In the genomic region with DNA sequence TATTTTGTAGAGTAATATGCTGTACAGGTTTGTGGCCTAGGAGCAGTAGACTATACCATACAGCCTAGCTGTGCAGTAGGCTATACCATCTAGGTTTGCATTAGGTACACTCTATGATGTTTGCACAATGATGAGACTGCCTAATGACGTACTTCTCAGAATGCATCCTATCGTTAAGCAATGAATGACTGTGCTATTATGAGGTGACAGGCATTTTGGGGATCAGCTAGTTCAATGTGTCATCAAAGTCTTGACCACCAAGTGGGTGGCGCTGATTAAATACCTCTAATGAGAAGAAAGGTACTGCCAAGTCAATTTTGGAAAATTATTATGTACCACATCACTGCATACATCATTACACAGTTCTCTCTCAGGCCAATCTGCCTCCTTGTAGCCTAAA, we compare ENCODE assay signal across 1 cellular context.
TF ChIP-seq lines count a peak whose summit lies in the region.

No MANE protein-coding gene starts in this region.

TF ChIP-seq in K562, 482 proteins besides CTCF, POLR2A, EP300 and RAD21 (continued from another document):
- TF ChIP-seq, protein P1, sequence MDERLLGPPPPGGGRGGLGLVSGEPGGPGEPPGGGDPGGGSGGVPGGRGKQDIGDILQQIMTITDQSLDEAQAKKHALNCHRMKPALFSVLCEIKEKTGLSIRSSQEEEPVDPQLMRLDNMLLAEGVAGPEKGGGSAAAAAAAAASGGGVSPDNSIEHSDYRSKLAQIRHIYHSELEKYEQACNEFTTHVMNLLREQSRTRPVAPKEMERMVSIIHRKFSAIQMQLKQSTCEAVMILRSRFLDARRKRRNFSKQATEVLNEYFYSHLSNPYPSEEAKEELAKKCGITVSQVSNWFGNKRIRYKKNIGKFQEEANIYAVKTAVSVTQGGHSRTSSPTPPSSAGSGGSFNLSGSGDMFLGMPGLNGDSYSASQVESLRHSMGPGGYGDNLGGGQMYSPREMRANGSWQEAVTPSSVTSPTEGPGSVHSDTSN (CRISPR knock-in tag; IDR thresholded peaks at IDR 0.05; ENCODE audit: low read depth): no peak
- TF ChIP-seq, protein P1 (tag; conservative IDR thresholded peaks at IDR 0.05; ENCODE audit: low read depth): no peak
- no peak for TF ChIP-seq MTA3 (IDR thresholded peaks at IDR 0.05; ENCODE audit: borderline replicate concordance)
- TF ChIP-seq, protein P2, sequence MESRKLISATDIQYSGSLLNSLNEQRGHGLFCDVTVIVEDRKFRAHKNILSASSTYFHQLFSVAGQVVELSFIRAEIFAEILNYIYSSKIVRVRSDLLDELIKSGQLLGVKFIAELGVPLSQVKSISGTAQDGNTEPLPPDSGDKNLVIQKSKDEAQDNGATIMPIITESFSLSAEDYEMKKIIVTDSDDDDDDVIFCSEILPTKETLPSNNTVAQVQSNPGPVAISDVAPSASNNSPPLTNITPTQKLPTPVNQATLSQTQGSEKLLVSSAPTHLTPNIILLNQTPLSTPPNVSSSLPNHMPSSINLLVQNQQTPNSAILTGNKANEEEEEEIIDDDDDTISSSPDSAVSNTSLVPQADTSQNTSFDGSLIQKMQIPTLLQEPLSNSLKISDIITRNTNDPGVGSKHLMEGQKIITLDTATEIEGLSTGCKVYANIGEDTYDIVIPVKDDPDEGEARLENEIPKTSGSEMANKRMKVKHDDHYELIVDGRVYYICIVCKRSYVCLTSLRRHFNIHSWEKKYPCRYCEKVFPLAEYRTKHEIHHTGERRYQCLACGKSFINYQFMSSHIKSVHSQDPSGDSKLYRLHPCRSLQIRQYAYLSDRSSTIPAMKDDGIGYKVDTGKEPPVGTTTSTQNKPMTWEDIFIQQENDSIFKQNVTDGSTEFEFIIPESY (CRISPR knock-in tag; IDR thresholded peaks at IDR 0.05): no peak
- no peak for TF ChIP-seq JUNB (CRISPR knock-in tag; conservative IDR thresholded peaks at IDR 0.05)
- TF ChIP-seq GABPB1 (CRISPR knock-in tag; IDR thresholded peaks at IDR 0.05): no peak
- 0 out of 2 replicates have a peak, but pooled peaks have one; percentile 7 for TF ChIP-seq CEBPB (tag; IDR thresholded peaks at IDR 0.05)
- TF ChIP-seq DDX20 (tag; IDR thresholded peaks at IDR 0.05; ENCODE audit: low read depth): no peak
- TF ChIP-seq MTA2 (IDR thresholded peaks at IDR 0.05; ENCODE audit: low read depth): no peak
